8 cellular contexts compared by ENCODE assay signal in genomic region chr19:20423381-20424207, GRCh38.
DNase-seq lines count a peak whose midpoint lies in the region; ATAC-seq and TF ChIP-seq lines count a peak whose summit lies in the region.

No MANE protein-coding gene starts in this region.

- peak overlapping the region; percentile 99 for H3K27ac Mint-ChIP-seq in activated CD8-positive, alpha-beta memory T cell treated with anti-CD3 and anti-CD28 coated beads, Interleukin-2, amount 10 ng/mL, durations not matched to agents 7 days and 5 days

- H3K36me3 ChIP-seq in mucosa of rectum (ENCODE audit: control insufficient read depth in 2 of 2, insufficient read depth in 2 of 2, low read length in 2 of 2) = no peaks in the 10 kb centered on the region

- ATAC-seq in activated CD8-positive, alpha-beta memory T cell treated with anti-CD3 and anti-CD28 coated beads, Interleukin-2, amount 10 ng/mL, durations not matched to agents 7 days and 5 days = no peak
- ATAC-seq in stimulated activated naive CD8-positive, alpha-beta T cell treated with anti-CD3 and anti-CD28 coated beads, Interleukin-15, Interleukin-2, amounts not matched to agents 100 U/mL and 50 U/mL, for 24 hours = no peak
- ATAC-seq in HG03469 (IDR thresholded peaks at IDR 0.05; ENCODE audit: unreplicated experiment) = no peak

- H3K9me3 Mint-ChIP-seq in activated CD8-positive, alpha-beta memory T cell treated with anti-CD3 and anti-CD28 coated beads, Interleukin-2, amount 10 ng/mL, durations not matched to agents 7 days and 5 days (ENCODE audit: low read depth) = peaks cover 18% of the 10 kb centered on the region

- TF ChIP-seq POLR2A in erythroblast (IDR thresholded peaks at IDR 0.05; ENCODE audit: low read length) = no peak

- peak overlapping the region; percentile 59 to 80 for H3K4me3 ChIP-seq in mucosa of rectum (ENCODE audit: low read length in 2 of 2)

- DNase-seq in activated T-cell treated with anti-CD3 and anti-CD28 coated beads for 1 hour (ENCODE audit: low read depth) (peak; percentile 7), activated T-cell treated with anti-CD3 and anti-CD28 coated beads for 4 hours (no peak), erythroblast (lab: John Stamatoyannopoulos, UW) (peak; percentile 27 to 31), amniotic stem cell (lab: John Stamatoyannopoulos, UW) (no peak)
- peak; percentile 68 for DNase-seq in activated CD8-positive, alpha-beta memory T cell treated with anti-CD3 and anti-CD28 coated beads, Interleukin-2, amount 10 ng/mL, durations not matched to agents 7 days and 5 days
- peak; percentile 35 for DNase-seq in stimulated activated naive CD8-positive, alpha-beta T cell treated with anti-CD3 and anti-CD28 coated beads, Interleukin-15, Interleukin-2, amounts not matched to agents 100 U/mL and 50 U/mL, for 24 hours

- H3K27me3 Mint-ChIP-seq in activated CD8-positive, alpha-beta memory T cell treated with anti-CD3 and anti-CD28 coated beads, Interleukin-2, amount 10 ng/mL, durations not matched to agents 7 days and 5 days = no peaks in the 10 kb centered on the region

- no peaks in the 10 kb centered on the region for H3K9me3 ChIP-seq in mucosa of rectum (ENCODE audit: control insufficient read depth in 2 of 2, low read length in 2 of 2)

- peak overlapping the region; percentile 29 to 76 for H3K27ac ChIP-seq in mucosa of rectum (ENCODE audit: low read depth in 2 of 2, low read length in 2 of 2)

- peak overlapping the region; percentile 26 to 63 for H3K9ac ChIP-seq in mucosa of rectum (ENCODE audit: low read depth in 1 of 2, low read length in 2 of 2)

- H3K27me3 ChIP-seq in mucosa of rectum (ENCODE audit: control insufficient read depth in 2 of 2, insufficient read depth in 2 of 2, low read length in 2 of 2) = no peaks in the 10 kb centered on the region

- no peaks in the 10 kb centered on the region for H3K4me1 ChIP-seq in mucosa of rectum (ENCODE audit: control insufficient read depth in 2 of 2, insufficient read depth in 2 of 2, low read length in 2 of 2)

- H3K36me3 Mint-ChIP-seq in activated CD8-positive, alpha-beta memory T cell treated with anti-CD3 and anti-CD28 coated beads, Interleukin-2, amount 10 ng/mL, durations not matched to agents 7 days and 5 days = peaks cover 51% of the 10 kb centered on the region

- CTCF ChIA-PET in activated CD8-positive, alpha-beta memory T cell treated with anti-CD3 and anti-CD28 coated beads, Interleukin-2, amount 10 ng/mL, durations not matched to agents 7 days and 5 days (lab: Charles Lee) = interaction anchor here (1.1 to 1.6 kb wide), 2 partner anchors 141 to 602 kb away, joined by 3 to 4 read pairs; partner anchors contain the start of genes ZNF506 and ZNF737

- H3K4me1 Mint-ChIP-seq in activated CD8-positive, alpha-beta memory T cell treated with anti-CD3 and anti-CD28 coated beads, Interleukin-2, amount 10 ng/mL, durations not matched to agents 7 days and 5 days = peaks cover 8% of the 10 kb centered on the region

- peak overlapping the region; percentile 98 for H3K4me3 Mint-ChIP-seq in activated CD8-positive, alpha-beta memory T cell treated with anti-CD3 and anti-CD28 coated beads, Interleukin-2, amount 10 ng/mL, durations not matched to agents 7 days and 5 days

Comparison
In these comparisons a context has a peak if more than half of its experiments do, and no peak if none do; other contexts are left out.
1. DNase-seq: peak in activated T-cell treated with anti-CD3 and anti-CD28 coated beads for 1 hour (single experiment), activated CD8-positive, alpha-beta memory T cell treated with anti-CD3 and anti-CD28 coated beads, Interleukin-2, amount 10 ng/mL, durations not matched to agents 7 days and 5 days (single experiment), erythroblast (2 of 2) and stimulated activated naive CD8-positive, alpha-beta T cell treated with anti-CD3 and anti-CD28 coated beads, Interleukin-15, Interleukin-2, amounts not matched to agents 100 U/mL and 50 U/mL, for 24 hours (single experiment); none in activated T-cell treated with anti-CD3 and anti-CD28 coated beads for 4 hours (single experiment) and amniotic stem cell (single experiment).